ENCODE assay signal across 18 cellular contexts in the genomic region with DNA sequence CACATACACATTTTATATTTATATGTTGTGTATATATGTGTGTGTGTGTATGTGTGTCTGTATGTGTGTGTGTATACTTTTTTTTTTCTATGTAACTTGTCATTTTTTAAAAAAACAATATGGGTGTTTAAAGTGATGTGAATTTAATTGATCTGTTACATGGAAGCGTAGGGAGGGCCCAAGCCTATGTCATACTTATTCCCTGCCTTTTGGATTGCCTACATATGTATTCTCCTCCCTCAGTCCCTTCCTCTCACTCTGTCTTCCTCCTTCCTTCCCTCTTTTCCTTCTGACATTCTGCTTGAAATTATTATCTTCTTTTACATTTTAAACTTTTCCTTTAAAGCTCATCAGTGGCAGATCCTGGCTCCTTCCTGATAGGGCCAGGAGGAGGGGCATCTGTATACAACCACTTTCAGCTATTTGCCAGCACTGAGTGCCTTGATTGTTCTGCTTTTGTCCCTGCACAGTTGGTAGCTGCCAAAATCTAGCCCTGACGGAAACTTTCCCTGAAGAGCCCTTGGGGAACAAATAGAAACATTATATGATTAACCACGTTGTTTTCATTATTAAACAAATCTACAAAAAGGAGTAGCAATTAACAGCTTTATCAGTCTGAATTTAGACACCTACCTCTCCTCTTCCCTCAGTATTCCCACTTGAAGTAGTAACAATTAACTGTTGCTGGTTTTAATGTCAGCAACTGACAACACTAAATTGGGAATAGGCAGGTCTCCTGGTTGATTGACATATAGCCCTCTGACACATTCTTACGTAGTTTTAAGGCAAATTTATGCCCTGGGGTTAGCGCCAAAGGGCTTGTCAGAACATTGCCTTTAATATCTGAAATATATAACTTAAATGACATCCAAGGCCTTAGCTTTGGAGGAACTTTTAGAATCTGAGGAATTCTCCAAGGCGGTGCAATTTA. TPM values are rescaled to one million over a fixed set of nuclear protein-coding genes. Genes with fewer than 3 reads are reported as not detected.
DNase-seq lines count a peak whose midpoint lies in the region; ATAC-seq, FAIRE-seq and TF ChIP-seq lines count a peak whose summit lies in the region.
"Had no signal": no experiment of that assay in that cellular context is flagged by ENCODE, and none has a peak within 500 bp of the region (broad histone marks: within the 10 kb centered on the region; RNA-seq: fewer than 3 reads in every experiment).

No MANE protein-coding gene starts in this region.

- no peak for TF ChIP-seq CTCF in osteocyte (IDR thresholded peaks at IDR 0.05)
- no peak for TF ChIP-seq CTCF in colonic mucosa (IDR thresholded peaks at IDR 0.05)
- no peak for TF ChIP-seq CTCF in testis (IDR thresholded peaks at IDR 0.05)

- H3K36me3 Mint-ChIP-seq in osteocyte (ENCODE audit: unreplicated experiment): peaks cover 5% of the 10 kb centered on the region
- H3K36me3 Mint-ChIP-seq in CD4-positive, alpha-beta memory T cell: no peaks in the 10 kb centered on the region
- H3K36me3 Mint-ChIP-seq: memory B cell had no signal

- H3K36me3 ChIP-seq in colonic mucosa (no peaks in the 10 kb centered on the region), testis (ENCODE audit: low read depth, missing control alignments) (no peaks in the 10 kb centered on the region)
- no peaks in the 10 kb centered on the region for H3K36me3 ChIP-seq in CD4-positive, alpha-beta memory T cell (ENCODE audit: insufficient read depth, low read length)
- H3K36me3 ChIP-seq: BLaER1 had no signal

- ATAC-seq in left cardiac atrium: peak; percentile 74 to 78

- intact Hi-C loops in left cardiac atrium (cut with DNase I): no loop called here
- intact Hi-C loops in colonic mucosa (cut with DNase I): no loop called here
- intact Hi-C loops in CD4-positive, alpha-beta memory T cell (cut with micrococcal nuclease): no loop called here
- intact Hi-C loops in testis (cut with DNase I; ENCODE audit: low total_unique reads): no loop called here

- H3K9ac ChIP-seq in colonic mucosa (ENCODE audit: low read depth in 2 of 2, low read length in 2 of 2): no peak overlapping the region
- H3K9ac ChIP-seq: BLaER1 had no signal

- CTCF ChIA-PET in CD4-positive, alpha-beta memory T cell (lab: Charles Lee; ENCODE audit: partially characterized antibody): no interaction called here

- TF ChIP-seq POLR2A in GM12891 (IDR thresholded peaks at IDR 0.05; ENCODE audit: low read depth, low read length) (no peak), testis (IDR thresholded peaks at IDR 0.05) (no peak)

- H3K4me1 ChIP-seq in colonic mucosa (no peaks in the 10 kb centered on the region), testis (no peaks in the 10 kb centered on the region)
- no peaks in the 10 kb centered on the region for H3K4me1 ChIP-seq in CD4-positive, alpha-beta memory T cell (ENCODE audit: insufficient read depth, low read length)

- no peak overlapping the region for H3K4me3 Mint-ChIP-seq in osteocyte (ENCODE audit: unreplicated experiment)
- H3K4me3 Mint-ChIP-seq in CD4-positive, alpha-beta memory T cell: no peak overlapping the region
- H3K4me3 Mint-ChIP-seq: activated CD4-positive, alpha-beta T cell treated with anti-CD3 and anti-CD28 coated beads, Interleukin-2, amount 10 ng/mL, durations not matched to agents 24 days and 14 days; activated T-helper 1 cell treated with anti-CD3 and anti-CD28 coated beads, Interleukin-12 subunit alpha, Interleukin-12 subunit beta, Interleukin-2, Interleukin-4 antibody, amounts not matched to agents 30 ng/mL and 10 ng/mL and 1 ng/mL, durations not matched to agents 14 hours and 24 hours and 36 hours; memory B cell had no signal

- H3K9me3 Mint-ChIP-seq in osteocyte (ENCODE audit: unreplicated experiment): peaks cover 19% of the 10 kb centered on the region
- H3K9me3 Mint-ChIP-seq in CD4-positive, alpha-beta memory T cell: peaks cover 4 to 18% (median 10%) of the 10 kb centered on the region in 8 donors
- H3K9me3 Mint-ChIP-seq: activated CD4-positive, alpha-beta T cell treated with anti-CD3 and anti-CD28 coated beads, Interleukin-2, amount 10 ng/mL, durations not matched to agents 24 days and 14 days; activated T-helper 1 cell treated with anti-CD3 and anti-CD28 coated beads, Interleukin-12 subunit alpha, Interleukin-12 subunit beta, Interleukin-2, Interleukin-4 antibody, amounts not matched to agents 30 ng/mL and 10 ng/mL and 1 ng/mL, durations not matched to agents 14 hours and 24 hours and 36 hours had no signal

- 62 to 69% methylated on average over 6 of the region's 6 CpGs for WGBS in testis, 2 donors

- peak overlapping the region; percentile 32 for H3K27ac Mint-ChIP-seq in osteocyte (ENCODE audit: unreplicated experiment)
- no peak overlapping the region for H3K27ac Mint-ChIP-seq in CD4-positive, alpha-beta memory T cell
- H3K27ac Mint-ChIP-seq: activated CD4-positive, alpha-beta T cell treated with anti-CD3 and anti-CD28 coated beads, Interleukin-2, amount 10 ng/mL, durations not matched to agents 24 days and 14 days; activated T-helper 1 cell treated with anti-CD3 and anti-CD28 coated beads, Interleukin-12 subunit alpha, Interleukin-12 subunit beta, Interleukin-2, Interleukin-4 antibody, amounts not matched to agents 30 ng/mL and 10 ng/mL and 1 ng/mL, durations not matched to agents 14 hours and 24 hours and 36 hours; memory B cell had no signal

- H3K4me3 ChIP-seq in colonic mucosa (no peak overlapping the region), testis (no peak overlapping the region)
- no peak overlapping the region for H3K4me3 ChIP-seq in CD4-positive, alpha-beta memory T cell (ENCODE audit: low read length in 2 of 2)
- H3K4me3 ChIP-seq: BLaER1 had no signal

- DNase-seq in NCI-H1048 (lab: John Stamatoyannopoulos, UW) (peak; percentile 12), NCI-H510A treated with DMSO at 0.1 percent for 48 hours (lab: John Stamatoyannopoulos, UW) (peak; percentile 49), left cardiac atrium (no peak), osteocyte (ENCODE audit: extremely low spot score, unreplicated experiment) (no peak), GM12891 (ENCODE audit: insufficient read length, low spot score) (no peak), colonic mucosa (no peak), testis (no peak)
- no peak for DNase-seq in CD4-positive, alpha-beta memory T cell
- DNase-seq: activated CD4-positive, alpha-beta T cell treated with anti-CD3 and anti-CD28 coated beads, Interleukin-2, amount 10 ng/mL, durations not matched to agents 24 days and 14 days; GF-D8; glutamatergic neuron; Kasumi-1; stimulated activated CD4-positive, alpha-beta T cell treated with anti-CD3 and anti-CD28 coated beads, Interleukin-4, amount 100 ng/mL, for 24 hours; SW 1271 had no signal

- H3K27ac ChIP-seq in colonic mucosa (no peak overlapping the region), testis (no peak overlapping the region)
- no peak overlapping the region for H3K27ac ChIP-seq in CD4-positive, alpha-beta memory T cell (ENCODE audit: low read depth, low read length)
- H3K27ac ChIP-seq: BLaER1 had no signal

- H3K27me3 ChIP-seq in colonic mucosa: no peaks in the 10 kb centered on the region
- no peaks in the 10 kb centered on the region for H3K27me3 ChIP-seq in CD4-positive, alpha-beta memory T cell (ENCODE audit: insufficient read depth, low read length)
- H3K27me3 ChIP-seq in testis: no peaks in the 10 kb centered on the region
- H3K27me3 ChIP-seq: BLaER1 had no signal

- H3K4me1 Mint-ChIP-seq in osteocyte (ENCODE audit: unreplicated experiment): peaks cover 28% of the 10 kb centered on the region
- no peaks in the 10 kb centered on the region for H3K4me1 Mint-ChIP-seq in CD4-positive, alpha-beta memory T cell
- H3K4me1 Mint-ChIP-seq: activated CD4-positive, alpha-beta T cell treated with anti-CD3 and anti-CD28 coated beads, Interleukin-2, amount 10 ng/mL, durations not matched to agents 24 days and 14 days; memory B cell had no signal

- H3K9me3 ChIP-seq in colonic mucosa (no peaks in the 10 kb centered on the region), testis (no peaks in the 10 kb centered on the region)
- H3K9me3 ChIP-seq in CD4-positive, alpha-beta memory T cell (ENCODE audit: control insufficient read depth in 1 of 2, low read length in 2 of 2): peaks cover 0 to 4% of the 10 kb centered on the region in 2 donors

- FAIRE-seq in GM12891 (lab: Jason Lieb, UNC): no peak
- FAIRE-seq: astrocyte had no signal

- POLR2A ChIA-PET in CD4-positive, alpha-beta memory T cell (lab: Charles Lee; ENCODE audit: partially characterized antibody): no interaction called here

- H3K27me3 Mint-ChIP-seq in osteocyte (ENCODE audit: unreplicated experiment): no peaks in the 10 kb centered on the region
- H3K27me3 Mint-ChIP-seq in CD4-positive, alpha-beta memory T cell: no peaks in the 10 kb centered on the region
- H3K27me3 Mint-ChIP-seq: activated CD4-positive, alpha-beta T cell treated with anti-CD3 and anti-CD28 coated beads, Interleukin-2, amount 10 ng/mL, durations not matched to agents 24 days and 14 days had no signal

TF ChIP-seq in GM12891, 5 proteins besides CTCF, POLR2A, EP300 and RAD21:
- no peak for TF ChIP-seq PAX5 (IDR thresholded peaks at IDR 0.05; ENCODE audit: insufficient read depth, low read length, severe bottlenecking)
- no peak for TF ChIP-seq POLR2AphosphoS5 (IDR thresholded peaks at IDR 0.05; ENCODE audit: low read depth, low read length)
- TF ChIP-seq SPI1 (IDR thresholded peaks at IDR 0.05; ENCODE audit: low read depth, low read length): no peak
- TF ChIP-seq POU2F2 (IDR thresholded peaks at IDR 0.05; ENCODE audit: low read depth, low read length): no peak
- TF ChIP-seq TAF1 (IDR thresholded peaks at IDR 0.05; ENCODE audit: low read depth, low read length): no peak

RNA-seq across cellular contexts. Expression of gene ASXL3, which starts 7.1 kb away (rescaled TPM):
- total RNA-seq in left cardiac atrium: 1 to 10 TPM; 4.5 to 4.7 TPM
- 7.2 and 10.1 TPM in 2 replicates for total RNA-seq in osteocyte
- polyA plus RNA-seq in GM12891 (2012; ENCODE audit: low read depth, missing spikeins): not detected
- total RNA-seq in colonic mucosa: 1 to 10 TPM in 1 of 2 donors, under 1 TPM in 1; 0.59 to 1.7 TPM
- total RNA-seq in CD4-positive, alpha-beta memory T cell: not detected
- polyA plus RNA-seq in CD4-positive, alpha-beta memory T cell: not detected
- total RNA-seq in testis: 10 to 100 TPM; 15.4 to 18.0 TPM
- 15.7 TPM for polyA plus RNA-seq in testis (ENCODE audit: insufficient read depth, low read depth, low replicate concordance)
- total RNA-seq: activated CD4-positive, alpha-beta T cell treated with anti-CD3 and anti-CD28 coated beads, Interleukin-2, amount 10 ng/mL, durations not matched to agents 24 days and 14 days; activated T-helper 1 cell treated with anti-CD3 and anti-CD28 coated beads, Interleukin-12 subunit alpha, Interleukin-12 subunit beta, Interleukin-2, Interleukin-4 antibody, amounts not matched to agents 30 ng/mL and 10 ng/mL and 1 ng/mL, durations not matched to agents 14 hours and 24 hours and 36 hours had no signal

Comparison
In these comparisons a context has a peak if more than half of its experiments do, and no peak if none do; other contexts are left out.
1. DNase-seq: peak in NCI-H1048 (single experiment) and NCI-H510A treated with DMSO at 0.1 percent for 48 hours (single experiment); none in left cardiac atrium (single experiment), osteocyte (single experiment), GM12891 (single experiment), colonic mucosa (single experiment), CD4-positive, alpha-beta memory T cell (0 of 5) and testis (single experiment).